ENCODE assay signal across 8 cellular contexts in the genomic region with DNA sequence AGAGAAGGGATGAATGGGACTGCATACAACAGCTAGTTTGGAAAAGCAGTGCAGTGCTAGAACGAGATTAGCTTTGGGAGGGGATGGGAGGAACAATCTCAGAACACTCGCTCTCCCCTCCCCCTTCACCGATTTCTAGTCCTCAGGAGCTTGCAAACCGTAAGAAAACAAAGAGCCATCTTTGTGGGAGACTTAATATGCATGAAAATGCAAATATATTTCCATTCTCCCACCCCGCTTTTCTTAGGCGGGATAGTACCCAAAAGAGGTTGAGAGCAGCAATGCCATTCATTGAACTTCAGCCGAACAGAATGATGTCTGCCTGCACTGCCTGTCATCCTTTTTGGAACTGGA.
DNase-seq lines count a peak whose midpoint lies in the region; ATAC-seq, FAIRE-seq and TF ChIP-seq lines count a peak whose summit lies in the region.

No MANE protein-coding gene starts in this region.

- H3K4me3 Mint-ChIP-seq in stimulated activated naive CD8-positive, alpha-beta T cell treated with anti-CD3 and anti-CD28 coated beads, Interleukin-15, amount 100 ng/mL, for 72 hours: peak overlapping the region; percentile 83 to 84

- TF ChIP-seq CTCF in WI38 (IDR thresholded peaks at IDR 0.05; ENCODE audit: low read depth, low read length): no peak

- no peak for FAIRE-seq in urothelium cell line (lab: Jason Lieb, UNC)

- H3K4me3 ChIP-seq in WI38 (ENCODE audit: low read depth, low read length) (peak overlapping the region; percentile 91), iPS-11a (ENCODE audit: low read depth, low read length) (peak overlapping the region; percentile 94)

- H3K9me3 Mint-ChIP-seq in stimulated activated naive CD8-positive, alpha-beta T cell treated with anti-CD3 and anti-CD28 coated beads, Interleukin-15, amount 100 ng/mL, for 72 hours: no peaks in the 10 kb centered on the region

- H3K4me1 Mint-ChIP-seq in stimulated activated naive CD8-positive, alpha-beta T cell treated with anti-CD3 and anti-CD28 coated beads, Interleukin-15, amount 100 ng/mL, for 72 hours: peaks cover 36% of the 10 kb centered on the region

- H3K27me3 Mint-ChIP-seq in stimulated activated naive CD8-positive, alpha-beta T cell treated with anti-CD3 and anti-CD28 coated beads, Interleukin-15, amount 100 ng/mL, for 72 hours: peaks cover 18% of the 10 kb centered on the region

- ATAC-seq in stimulated activated naive CD8-positive, alpha-beta T cell treated with anti-CD3 and anti-CD28 coated beads, Interleukin-15, amount 100 ng/mL, for 72 hours: no peak

- peak; percentile 27 for DNase-seq in NCI-H345 (lab: John Stamatoyannopoulos, UW)
- no peak for DNase-seq in NCI-H345 treated with DMSO at 0.1 percent for 48 hours (lab: John Stamatoyannopoulos, UW; ENCODE audit: unreplicated experiment)
- no peak for DNase-seq in stimulated activated naive CD8-positive, alpha-beta T cell treated with anti-CD3 and anti-CD28 coated beads, Interleukin-15, amount 100 ng/mL, for 72 hours
- DNase-seq in NCI-H524 treated with DMSO at 0.1 percent for 48 hours (lab: John Stamatoyannopoulos, UW): no peak
- DNase-seq in EL: no peak
- no peak for DNase-seq in urothelium cell line (ENCODE audit: low spot score)

- peak overlapping the region in 1 of 2 donors; percentile 79 for H3K27ac Mint-ChIP-seq in stimulated activated naive CD8-positive, alpha-beta T cell treated with anti-CD3 and anti-CD28 coated beads, Interleukin-15, amount 100 ng/mL, for 72 hours
